In genomic region chr12:124314207-124314606, GRCh38 we compare ENCODE assay signal across 28 cellular contexts. TPM values are rescaled to one million over a fixed set of nuclear protein-coding genes. Genes with fewer than 3 reads are reported as not detected.
"Had no signal": no experiment of that assay in that cellular context is flagged by ENCODE, and none has a peak within 500 bp of the region (broad histone marks: within the 10 kb centered on the region; RNA-seq: fewer than 3 reads in every experiment).

No MANE protein-coding gene starts in this region.

- H3K4me1 ChIP-seq: colonic mucosa, esophagus muscularis mucosa, esophagus squamous epithelium, foreskin keratinocyte, gastrocnemius medialis, gastroesophageal sphincter, heart left ventricle, heart right ventricle had no signal

- H3K4me3 ChIP-seq: colonic mucosa, coronary artery, dorsolateral prefrontal cortex, esophagus muscularis mucosa, esophagus squamous epithelium, gastrocnemius medialis, gastroesophageal sphincter, heart left ventricle, heart right ventricle had no signal

- H3K36me3 ChIP-seq: colonic mucosa, esophagus muscularis mucosa, esophagus squamous epithelium, gastrocnemius medialis, heart left ventricle, heart right ventricle had no signal

- H3K27ac ChIP-seq: colonic mucosa, coronary artery, dorsolateral prefrontal cortex, epithelial cell of prostate, esophagus muscularis mucosa, esophagus squamous epithelium, foreskin keratinocyte, gastrocnemius medialis, gastroesophageal sphincter, heart left ventricle, heart right ventricle had no signal

- ATAC-seq: effector memory CD8-positive, alpha-beta T cell; esophagus mucosa; foreskin keratinocyte; gastrocnemius medialis; gastroesophageal sphincter; heart right ventricle had no signal

- H3K9me3 ChIP-seq: colonic mucosa, esophagus muscularis mucosa, esophagus squamous epithelium, gastrocnemius medialis, gastroesophageal sphincter, heart left ventricle, heart right ventricle had no signal

- FAIRE-seq: colon, endometrium, endothelial cell of umbilical vein, frontal cortex had no signal

- DNase-seq: colonic mucosa; cortex of kidney; dermis blood vessel endothelial cell; dorsolateral prefrontal cortex; effector CD4-positive, alpha-beta T cell; effector CD8-positive, alpha-beta T cell; effector memory CD4-positive, alpha-beta T cell; effector memory CD8-positive, alpha-beta T cell; erythroblast; esophagus squamous epithelium; foreskin fibroblast; foreskin keratinocyte; foreskin melanocyte; gastrocnemius medialis; glutamatergic neuron; head of caudate nucleus; heart left ventricle; heart right ventricle had no signal

- H3K27me3 ChIP-seq: colonic mucosa, dorsolateral prefrontal cortex, esophagus muscularis mucosa, esophagus squamous epithelium, foreskin keratinocyte, gastrocnemius medialis, gastroesophageal sphincter, heart left ventricle, heart right ventricle had no signal

RNA-seq across cellular contexts. Expression of gene RFLNA, which starts 19.3 kb away (rescaled TPM):
- total RNA-seq: esophagus mucosa, fibroblast of lung had no signal
